Comparison of ENCODE assay signal across 6 cellular contexts in the genomic region with DNA sequence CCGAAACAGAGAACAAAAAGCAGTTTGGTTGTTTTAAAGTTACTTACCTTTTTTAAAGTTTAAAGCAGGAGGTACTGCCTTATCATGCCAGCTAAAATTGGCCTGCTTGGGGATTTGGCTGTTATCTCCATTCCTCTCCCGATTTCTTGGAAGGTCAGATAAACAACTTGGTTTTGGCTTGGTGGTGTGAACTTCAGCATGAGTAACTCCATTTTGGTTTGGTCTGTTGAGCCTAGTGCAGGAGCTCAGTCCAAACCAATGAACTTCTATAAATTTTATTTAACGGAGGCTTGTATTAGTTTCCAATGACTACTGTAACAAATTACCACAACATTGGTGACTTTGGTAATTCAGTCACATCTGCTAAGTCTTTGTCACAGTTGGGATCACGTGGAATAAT.
"Had no signal": no experiment of that assay in that cellular context is flagged by ENCODE, and none has a peak within 500 bp of the region (broad histone marks: within the 10 kb centered on the region; RNA-seq: fewer than 3 reads in every experiment).

No MANE protein-coding gene starts in this region.

- DNase-seq: GM23248, GOT3, H7, HCEC 1CT had no signal

- ATAC-seq: HepG2 had no signal

- FAIRE-seq: HepG2 had no signal

- H3K4me3 ChIP-seq: GM23248 had no signal

- H3K27ac ChIP-seq: GM23248, HL-60 had no signal

- H2AFZ ChIP-seq: GM23248 had no signal

- H3K9ac ChIP-seq: GM23248 had no signal
